15 cellular contexts compared by ENCODE assay signal in the genomic region with DNA sequence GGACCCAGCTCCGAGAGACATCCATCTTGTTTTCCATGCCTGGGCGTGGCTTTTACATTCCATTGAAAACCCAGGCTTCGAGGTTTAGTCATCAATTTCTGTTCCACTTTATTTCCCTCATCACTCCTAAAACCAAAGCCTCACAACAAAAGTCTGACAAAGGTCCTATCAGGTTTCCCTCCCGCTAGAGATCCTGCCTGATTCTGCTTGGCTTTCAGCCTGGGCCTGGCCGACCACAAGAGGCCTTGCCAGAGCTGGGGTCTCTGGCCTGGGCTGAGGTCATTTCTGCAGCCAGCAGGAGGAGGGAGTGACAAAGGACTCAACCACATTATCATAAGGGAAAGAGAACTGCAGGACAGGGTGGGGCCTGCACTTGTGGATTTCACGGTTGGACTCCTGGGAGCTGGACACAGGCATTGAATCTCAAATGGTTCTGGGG.
DNase-seq lines count a peak whose midpoint lies in the region; ATAC-seq and TF ChIP-seq lines count a peak whose summit lies in the region.
"Had no signal": no experiment of that assay in that cellular context is flagged by ENCODE, and none has a peak within 500 bp of the region (broad histone marks: within the 10 kb centered on the region; RNA-seq: fewer than 3 reads in every experiment).

No MANE protein-coding gene starts in this region.

- peak overlapping the region; percentile 37 for H2AFZ ChIP-seq in osteoblast (ENCODE audit: low read length)

- POLR2A ChIA-PET in RWPE1 (lab: Yijun Ruan, JAX; ENCODE audit: low non-redundant PET): no interaction called here

- peak overlapping the region; percentile 65 for H3K27ac ChIP-seq in RWPE1
- H3K27ac ChIP-seq in epithelial cell of prostate: peak overlapping the region; percentile 90
- peak overlapping the region; percentile 99 for H3K27ac ChIP-seq in osteoblast (ENCODE audit: low read depth, low read length)
- H3K27ac ChIP-seq: VCaP had no signal

- DNase-seq in Daoy (ENCODE audit: low read depth) (peak; percentile 83), RWPE1 (ENCODE audit: low spot score) (peak; percentile 79), epithelial cell of prostate (ENCODE audit: low read depth, low spot score) (no peak), osteoblast (ENCODE audit: insufficient read length, low spot score, missing footprints) (peak; percentile 91), HuH-7 (ENCODE audit: low spot score) (no peak)
- no peak for DNase-seq in activated T-cell treated with anti-CD3 and anti-CD28 coated beads, Interleukin-2, amount 50 U/mL, for 48 hours
- DNase-seq: activated effector memory CD4-positive, alpha-beta T cell treated with anti-CD3 and anti-CD28 coated beads, Interleukin-2, amount 50 U/mL, for 16 hours; DMS 273 treated with DMSO at 0.1 percent for 48 hours; effector memory CD8-positive, alpha-beta T cell; NCI-H1105 treated with DMSO at 0.1 percent for 48 hours; right cardiac atrium; stimulated activated CD8-positive, alpha-beta memory T cell treated with anti-CD3 and anti-CD28 coated beads, Interleukin-4, amount 100 ng/mL, for 48 hours had no signal

- H3K4me3 ChIP-seq in osteoblast (ENCODE audit: insufficient read depth, low read length): no peak overlapping the region

- no peaks in the 10 kb centered on the region for H3K79me2 ChIP-seq in osteoblast (ENCODE audit: insufficient read depth, low read length)

- CTCF ChIA-PET in RWPE1 (lab: Yijun Ruan, JAX): interaction anchor here (0.7 kb wide), 1 partner anchor 58 kb away, joined by 4 read pairs; no protein-coding TSS in a partner anchor

- no peaks in the 10 kb centered on the region for H3K9me3 ChIP-seq in osteoblast (ENCODE audit: low read depth, low read length)

- no peak for TF ChIP-seq CTCF in RWPE1 (conservative IDR thresholded peaks at IDR 0.05; ENCODE audit: low read depth)
- no peak for TF ChIP-seq CTCF in osteoblast (IDR thresholded peaks at IDR 0.05; ENCODE audit: extremely low read depth, low read depth, low read length)

- H3K4me2 ChIP-seq in osteoblast (ENCODE audit: insufficient read depth, low read length): peak overlapping the region; percentile 57

- peaks cover 42% of the 10 kb centered on the region for H3K36me3 ChIP-seq in osteoblast (ENCODE audit: insufficient read depth, low read length)

- ATAC-seq in HG03108 (IDR thresholded peaks at IDR 0.05; ENCODE audit: unreplicated experiment): no peak
- ATAC-seq in HG03571 (IDR thresholded peaks at IDR 0.05; ENCODE audit: unreplicated experiment): no peak
- ATAC-seq: effector memory CD8-positive, alpha-beta T cell had no signal

- H3K27me3 ChIP-seq in osteoblast (ENCODE audit: insufficient read depth, low read length): no peaks in the 10 kb centered on the region

- H4K20me1 ChIP-seq in osteoblast (ENCODE audit: insufficient read depth, low read length): no peaks in the 10 kb centered on the region

- peaks cover 69% of the 10 kb centered on the region for H3K4me1 ChIP-seq in osteoblast (ENCODE audit: insufficient read depth, low read length)

Comparison
In these comparisons a context has a peak if more than half of its experiments do, and no peak if none do; other contexts are left out.
1. DNase-seq: peak in Daoy (single experiment), RWPE1 (single experiment) and osteoblast (single experiment); none in epithelial cell of prostate (single experiment), activated T-cell treated with anti-CD3 and anti-CD28 coated beads, Interleukin-2, amount 50 U/mL, for 48 hours (0 of 2) and HuH-7 (single experiment).
2. Peak in every context shown above with its lines, with median percentiles within 50 percentile points of each other: H3K27ac ChIP-seq.